Comparison of ENCODE assay signal across 7 cellular contexts in genomic region chr2:156435392-156435724, GRCh38. TPM values are rescaled to one million over a fixed set of nuclear protein-coding genes. Genes with fewer than 3 reads are reported as not detected.
DNase-seq lines count a peak whose midpoint lies in the region; ATAC-seq, FAIRE-seq and TF ChIP-seq lines count a peak whose summit lies in the region.

No MANE protein-coding gene starts in this region.

- H3K27ac Mint-ChIP-seq in GM23338 (peak overlapping the region; percentile 89; the same call in 1 of the 2 replicates), neural crest cell (ENCODE audit: unreplicated experiment) (peak overlapping the region; percentile 59)

- H3K9me3 ChIP-seq in NT2/D1 (ENCODE audit: insufficient read depth, low read length) (no peaks in the 10 kb centered on the region), endothelial cell of umbilical vein (replicated peaks; ENCODE audit: control insufficient read depth, insufficient read depth, low read length) (no peaks in the 10 kb centered on the region)

- TF ChIP-seq CTCF in GM23338 (conservative IDR thresholded peaks at IDR 0.05; ENCODE audit: low read depth in 2 of 2), result no peak
- TF ChIP-seq CTCF in endothelial cell of umbilical vein (IDR thresholded peaks at IDR 0.05; ENCODE audit: extremely low read depth in 1 of 2, insufficient read depth in 1 of 2, low read depth in 1 of 2, low read length in 2 of 2), result no peak
- no peak for TF ChIP-seq CTCF in neural crest cell (conservative IDR thresholded peaks at IDR 0.05)

- CTCF ChIA-PET in endothelial cell of umbilical vein (lab: Charles Lee), result interaction anchor here (0.7 to 1.0 kb wide), 4 partner anchors 29 to 1062 kb away, joined by 3 to 5 read pairs (median 4); no protein-coding TSS in a partner anchor

- H2AFZ ChIP-seq in GM23338 (peak overlapping the region; percentile 79), endothelial cell of umbilical vein (ENCODE audit: low read depth, low read length) (peak overlapping the region; percentile 91)

- H3K4me2 ChIP-seq in GM23338, result peak overlapping the region; percentile 87
- H3K4me2 ChIP-seq in endothelial cell of umbilical vein (ENCODE audit: insufficient read depth, low read length), result peak overlapping the region; percentile 81

- no peak for TF ChIP-seq POLR2A in endothelial cell of umbilical vein (IDR thresholded peaks at IDR 0.05; ENCODE audit: low read depth, low read length)

- H3K4me1 ChIP-seq in GM23338 (ENCODE audit: insufficient read depth) (peaks cover 21% of the 10 kb centered on the region), NT2/D1 (ENCODE audit: insufficient read depth, insufficient read length) (no peaks in the 10 kb centered on the region), endothelial cell of umbilical vein (ENCODE audit: control insufficient read depth, extremely low read depth, insufficient read depth, low read length) (peaks cover 24% of the 10 kb centered on the region)

- H3K4me1 Mint-ChIP-seq in GM23338 (peaks cover 48% of the 10 kb centered on the region), neural crest cell (peaks cover 40% of the 10 kb centered on the region)

- H3F3A ChIP-seq in GM23338 (replicated peaks; ENCODE audit: low read depth), result no peaks in the 10 kb centered on the region

- H3K4me3 Mint-ChIP-seq in GM23338 (peak overlapping the region; percentile 93), neural crest cell (peak overlapping the region; percentile 93)

- ATAC-seq in GM23338, result no peak; the same call in 2 of the 3 replicates

- intact Hi-C loops in endothelial cell of umbilical vein (cut with micrococcal nuclease), result loop anchor here (5.0 kb wide), 1 partner anchor 747 kb away; no protein-coding TSS in a partner anchor

- BruUV-seq in endothelial cell of umbilical vein (replicated peaks; lab: Mats Ljungman, UMichigan), result no TSS peak

- H3K36me3 Mint-ChIP-seq in GM23338 (ENCODE audit: low read depth) (peaks cover 3% of the 10 kb centered on the region; the same call in 1 of the 3 replicates), neural crest cell (ENCODE audit: low read depth) (peaks cover 9% of the 10 kb centered on the region)

- peaks cover 2% of the 10 kb centered on the region; the same call in 1 of the 2 replicates for H3K9me2 ChIP-seq in GM23338 (ENCODE audit: insufficient read depth)

- H3K27ac ChIP-seq in GM23338 (ENCODE audit: low read depth), result peak overlapping the region; percentile 68
- peak overlapping the region; percentile 92 for H3K27ac ChIP-seq in endothelial cell of umbilical vein (ENCODE audit: insufficient read depth, low read depth, low read length)

- dilution Hi-C loops in endothelial cell of umbilical vein (cut with MboI; ENCODE audit: extremely low pct_ligation_motif_present, low sequenced_read_pairs), result no loop called here

- H3K79me2 ChIP-seq in GM23338 (replicated peaks; ENCODE audit: insufficient read depth) (peaks cover 23% of the 10 kb centered on the region), endothelial cell of umbilical vein (ENCODE audit: control insufficient read depth, insufficient read depth, low read length) (peaks cover 2% of the 10 kb centered on the region)

- DNase-seq in GM23338 (ENCODE audit: low spot score) (no peak), NT2/D1 (ENCODE audit: low read depth, low spot score) (no peak), endothelial cell of umbilical vein (ENCODE audit: low read depth, low spot score) (no peak), neural crest cell (ENCODE audit: low read depth, low spot score) (no peak), DMS53 (lab: John Stamatoyannopoulos, UW) (no peak), DMS153 treated with DMSO at 0.1 percent for 48 hours (lab: John Stamatoyannopoulos, UW; ENCODE audit: unreplicated experiment) (no peak), DMS 273 (lab: John Stamatoyannopoulos, UW; ENCODE audit: unreplicated experiment) (no peak)

- H3K27me3 ChIP-seq in GM23338 (ENCODE audit: insufficient read depth) (no peaks in the 10 kb centered on the region), NT2/D1 (ENCODE audit: insufficient read depth, insufficient read length) (no peaks in the 10 kb centered on the region), endothelial cell of umbilical vein (ENCODE audit: control insufficient read depth in 2 of 2, insufficient read depth in 2 of 2, low read length in 2 of 2) (no peaks in the 10 kb centered on the region)

- peaks cover 7% of the 10 kb centered on the region for H3K27me3 Mint-ChIP-seq in GM23338 (ENCODE audit: insufficient read depth, low read depth, poor library complexity)
- no peaks in the 10 kb centered on the region for H3K27me3 Mint-ChIP-seq in neural crest cell (ENCODE audit: low read depth)

- H3K36me3 ChIP-seq in GM23338 (ENCODE audit: insufficient read depth) (no peaks in the 10 kb centered on the region), NT2/D1 (ENCODE audit: insufficient read depth, insufficient read length, low read length) (no peaks in the 10 kb centered on the region), endothelial cell of umbilical vein (ENCODE audit: control insufficient read depth in 2 of 2, extremely low read depth in 1 of 2, insufficient read depth in 2 of 2, low read length in 2 of 2) (no peaks in the 10 kb centered on the region)

- no peaks in the 10 kb centered on the region for H3K9me1 ChIP-seq in endothelial cell of umbilical vein (replicated peaks; ENCODE audit: control insufficient read depth, extremely low read depth, insufficient read depth, low read length)

- no peak for FAIRE-seq in endothelial cell of umbilical vein (lab: Jason Lieb, UNC)

- H3K9me3 Mint-ChIP-seq in GM23338, result no peaks in the 10 kb centered on the region
- no peaks in the 10 kb centered on the region for H3K9me3 Mint-ChIP-seq in neural crest cell

- H3K4me3 ChIP-seq in GM23338 (peak overlapping the region; percentile 73), NT2/D1 (ENCODE audit: insufficient read length, low read depth) (peak overlapping the region; percentile 76), endothelial cell of umbilical vein (replicated peaks in 1 of 3; ENCODE audit: insufficient read depth in 1 of 3, low read depth in 1 of 3, low read length in 3 of 3) (peak overlapping the region; percentile 40 to 58 (median 43))

- POLR2A ChIA-PET in endothelial cell of umbilical vein (lab: Charles Lee), result interaction anchor here (1.3 kb wide), 1 partner anchor 93 kb away, joined by 3 read pairs; no protein-coding TSS in a partner anchor

- H3K9ac ChIP-seq in NT2/D1 (ENCODE audit: insufficient read length, low read depth) (peak overlapping the region; percentile 97), endothelial cell of umbilical vein (replicated peaks; ENCODE audit: extremely low read depth, insufficient read depth, low read length) (peak overlapping the region; percentile 92)

- H4K20me1 ChIP-seq in GM23338 (replicated peaks; ENCODE audit: insufficient read depth), result no peaks in the 10 kb centered on the region
- H4K20me1 ChIP-seq in endothelial cell of umbilical vein (replicated peaks; ENCODE audit: control insufficient read depth, extremely low read depth, insufficient read depth, low read length), result no peaks in the 10 kb centered on the region

TF ChIP-seq in GM23338, 12 proteins besides CTCF, POLR2A, EP300 and RAD21:
- TF ChIP-seq CREB1 (CRISPR knock-in tag; IDR thresholded peaks at IDR 0.05; ENCODE audit: low read depth) (0 out of 2 replicates have a peak, but pooled peaks have one; percentile 5), POLR2AphosphoS5 (IDR thresholded peaks at IDR 0.05; ENCODE audit: low read depth) (no peak; the same call in 1 of the 2 replicates)
TF ChIP-seq in GM23338: peak in this region for 1.

TF ChIP-seq in endothelial cell of umbilical vein, 7 proteins besides CTCF, POLR2A, EP300 and RAD21:
- TF ChIP-seq GATA2 (IDR thresholded peaks at IDR 0.05; ENCODE audit: insufficient read depth, insufficient read length, low read depth, low read length) (no peak), FOS (IDR thresholded peaks at IDR 0.05; ENCODE audit: borderline replicate concordance, insufficient read depth, low read length) (no peak), JUN (IDR thresholded peaks at IDR 0.05; ENCODE audit: borderline replicate concordance, insufficient read depth, insufficient read length, low read depth) (no peak), POLR2AphosphoS5 (IDR thresholded peaks at IDR 0.05; ENCODE audit: insufficient read depth, low read depth, low read length) (no peak), MYC (IDR thresholded peaks at IDR 0.05; ENCODE audit: low read depth, low read length) (no peak)

RNA-seq across cellular contexts. Expression of gene GPD2, which starts 0.8 kb away (rescaled TPM):
- 67.4 and 83.2 TPM in 2 replicates for total RNA-seq in GM23338 (2014; rRNA removed; shearing (Covaris generic))
- polyA plus RNA-seq in GM23338 (2016; fragmentation: Nextera tagmentation; extraction: Ambion mirVana) (7.6 and 9.4 TPM in 2 replicates), endothelial cell of umbilical vein (5.2 and 6.6 TPM in 2 replicates)
- total RNA-seq in endothelial cell of umbilical vein (29.3 and 37.0 TPM in 2 replicates), neural crest cell (54.4 and 55.9 TPM in 2 replicates)
- 7.1 and 7.2 TPM in 2 replicates for polyA plus RNA-seq in endothelial cell of umbilical vein (2011; cell fraction: cytosol; rRNA removed)
- polyA plus RNA-seq in endothelial cell of umbilical vein (2011; cell fraction: nucleus; rRNA removed), result 12.1 and 14.2 TPM in 2 replicates
- polyA plus RNA-seq in endothelial cell of umbilical vein (2012), result 19.9 and 26.6 TPM in 2 replicates
- 56.9 and 58.6 TPM in 2 replicates for polyA minus RNA-seq in endothelial cell of umbilical vein
- 36.3 TPM for polyA minus RNA-seq in endothelial cell of umbilical vein (2011; cell fraction: cytosol; rRNA and poly(A)+ RNA removed)
- polyA minus RNA-seq in endothelial cell of umbilical vein (2011; cell fraction: nucleus; rRNA and poly(A)+ RNA removed), result 21.3 and 30.3 TPM in 2 replicates
